Comparison of ENCODE assay signal across 14 cellular contexts in genomic region chr12:75483411-75483810, GRCh38. TPM values are rescaled to one million over a fixed set of nuclear protein-coding genes. Genes with fewer than 3 reads are reported as not detected.
DNase-seq lines count a peak whose midpoint lies in the region; ATAC-seq and TF ChIP-seq lines count a peak whose summit lies in the region.
"Had no signal": no experiment of that assay in that cellular context is flagged by ENCODE, and none has a peak within 500 bp of the region (broad histone marks: within the 10 kb centered on the region; RNA-seq: fewer than 3 reads in every experiment).

No MANE protein-coding gene starts in this region.

- H3K9me3 Mint-ChIP-seq in stimulated activated naive CD8-positive, alpha-beta T cell treated with anti-CD3 and anti-CD28 coated beads, Interleukin-15, Interleukin-2, amounts not matched to agents 100 ng/mL and 50 ng/mL, for 24 hours: no peaks in the 10 kb centered on the region
- H3K9me3 Mint-ChIP-seq in stimulated activated naive CD8-positive, alpha-beta T cell treated with anti-CD3 and anti-CD28 coated beads, Interleukin-15, amount 100 ng/mL, for 72 hours: no peaks in the 10 kb centered on the region
- H3K9me3 Mint-ChIP-seq in activated naive CD8-positive, alpha-beta T cell treated with anti-CD3 and anti-CD28 coated beads, Interleukin-2, amount 50 U/mL, for 24 hours: no peaks in the 10 kb centered on the region
- H3K9me3 Mint-ChIP-seq in mesothelial cell of epicardium: no peaks in the 10 kb centered on the region

- peak overlapping the region; percentile 96 for H3K4me3 Mint-ChIP-seq in stimulated activated naive CD8-positive, alpha-beta T cell treated with anti-CD3 and anti-CD28 coated beads, Interleukin-15, Interleukin-2, amounts not matched to agents 100 ng/mL and 50 ng/mL, for 24 hours
- H3K4me3 Mint-ChIP-seq in stimulated activated naive CD8-positive, alpha-beta T cell treated with anti-CD3 and anti-CD28 coated beads, Interleukin-15, amount 100 ng/mL, for 72 hours: peak overlapping the region in 1 of 2 donors; percentile 36
- H3K4me3 Mint-ChIP-seq in activated naive CD8-positive, alpha-beta T cell treated with anti-CD3 and anti-CD28 coated beads, Interleukin-2, amount 50 U/mL, for 24 hours: peak overlapping the region; percentile 92
- peak overlapping the region; percentile 3 for H3K4me3 Mint-ChIP-seq in mesothelial cell of epicardium

- H3K27ac Mint-ChIP-seq in stimulated activated naive CD8-positive, alpha-beta T cell treated with anti-CD3 and anti-CD28 coated beads, Interleukin-15, Interleukin-2, amounts not matched to agents 100 ng/mL and 50 ng/mL, for 24 hours: peak overlapping the region; percentile 37
- H3K27ac Mint-ChIP-seq in stimulated activated naive CD8-positive, alpha-beta T cell treated with anti-CD3 and anti-CD28 coated beads, Interleukin-15, amount 100 ng/mL, for 72 hours: peak overlapping the region in 1 of 2 donors; percentile 13
- peak overlapping the region; percentile 4 for H3K27ac Mint-ChIP-seq in activated naive CD8-positive, alpha-beta T cell treated with anti-CD3 and anti-CD28 coated beads, Interleukin-2, amount 50 U/mL, for 24 hours
- H3K27ac Mint-ChIP-seq in mesothelial cell of epicardium: no peak overlapping the region

- ATAC-seq in stimulated activated naive CD8-positive, alpha-beta T cell treated with anti-CD3 and anti-CD28 coated beads, Interleukin-15, amount 100 ng/mL, for 72 hours: no peak
- ATAC-seq in activated naive CD8-positive, alpha-beta T cell treated with anti-CD3 and anti-CD28 coated beads, Interleukin-2, amount 50 U/mL, for 24 hours: no peak
- ATAC-seq in HG03565 (IDR thresholded peaks at IDR 0.05; ENCODE audit: unreplicated experiment) (no peak), GM21576 (IDR thresholded peaks at IDR 0.05; ENCODE audit: unreplicated experiment) (no peak)

- TF ChIP-seq CTCF in mesothelial cell of epicardium (IDR thresholded peaks at IDR 0.05; ENCODE audit: unreplicated experiment): no peak

- H3K4me1 Mint-ChIP-seq in stimulated activated naive CD8-positive, alpha-beta T cell treated with anti-CD3 and anti-CD28 coated beads, Interleukin-15, Interleukin-2, amounts not matched to agents 100 ng/mL and 50 ng/mL, for 24 hours (ENCODE audit: low read depth): peaks cover 77% of the 10 kb centered on the region
- peaks cover 60% of the 10 kb centered on the region for H3K4me1 Mint-ChIP-seq in stimulated activated naive CD8-positive, alpha-beta T cell treated with anti-CD3 and anti-CD28 coated beads, Interleukin-15, amount 100 ng/mL, for 72 hours
- peaks cover 83% of the 10 kb centered on the region for H3K4me1 Mint-ChIP-seq in activated naive CD8-positive, alpha-beta T cell treated with anti-CD3 and anti-CD28 coated beads, Interleukin-2, amount 50 U/mL, for 24 hours
- H3K4me1 Mint-ChIP-seq in mesothelial cell of epicardium: peaks cover 32% of the 10 kb centered on the region

- DNase-seq in stimulated activated naive CD8-positive, alpha-beta T cell treated with anti-CD3 and anti-CD28 coated beads, Interleukin-15, amount 100 ng/mL, for 72 hours: no peak
- no peak for DNase-seq in activated naive CD8-positive, alpha-beta T cell treated with anti-CD3 and anti-CD28 coated beads, Interleukin-2, amount 50 U/mL, for 24 hours
- DNase-seq in mesothelial cell of epicardium (ENCODE audit: low spot score in 2 of 2, unreplicated experiment in 2 of 2): no peak
- DNase-seq in HT-29 (ENCODE audit: low spot score): no peak
- no peak for DNase-seq in activated naive CD4-positive, alpha-beta T cell (lab: John Stamatoyannopoulos, UW)
- DNase-seq: colonic mucosa, DMS 273 treated with DMSO at 0.1 percent for 48 hours, H7, NCI-H2107, ovary, SJCRH30 had no signal

- H3K36me3 Mint-ChIP-seq in stimulated activated naive CD8-positive, alpha-beta T cell treated with anti-CD3 and anti-CD28 coated beads, Interleukin-15, Interleukin-2, amounts not matched to agents 100 ng/mL and 50 ng/mL, for 24 hours (ENCODE audit: low read depth): peaks cover 23% of the 10 kb centered on the region
- peaks cover 6% of the 10 kb centered on the region for H3K36me3 Mint-ChIP-seq in activated naive CD8-positive, alpha-beta T cell treated with anti-CD3 and anti-CD28 coated beads, Interleukin-2, amount 50 U/mL, for 24 hours (ENCODE audit: low read depth)
- H3K36me3 Mint-ChIP-seq in mesothelial cell of epicardium: no peaks in the 10 kb centered on the region

- H3K27me3 Mint-ChIP-seq in stimulated activated naive CD8-positive, alpha-beta T cell treated with anti-CD3 and anti-CD28 coated beads, Interleukin-15, Interleukin-2, amounts not matched to agents 100 ng/mL and 50 ng/mL, for 24 hours: no peaks in the 10 kb centered on the region
- no peaks in the 10 kb centered on the region for H3K27me3 Mint-ChIP-seq in stimulated activated naive CD8-positive, alpha-beta T cell treated with anti-CD3 and anti-CD28 coated beads, Interleukin-15, amount 100 ng/mL, for 72 hours
- no peaks in the 10 kb centered on the region for H3K27me3 Mint-ChIP-seq in activated naive CD8-positive, alpha-beta T cell treated with anti-CD3 and anti-CD28 coated beads, Interleukin-2, amount 50 U/mL, for 24 hours
- H3K27me3 Mint-ChIP-seq in mesothelial cell of epicardium (ENCODE audit: low read depth): no peaks in the 10 kb centered on the region

RNA-seq across cellular contexts. Expression of gene GLIPR1, which starts 2.9 kb away (rescaled TPM):
- 25.3 to 30.5 TPM (median 25.8 TPM) in 3 replicates for total RNA-seq in mesothelial cell of epicardium
- total RNA-seq in HT-29 (2014; rRNA removed; shearing (Covaris generic)): 0.52 and 1.2 TPM in 2 replicates

RNA-seq across cellular contexts. Expression of gene KRR1, which starts 28.0 kb away (rescaled TPM):
- total RNA-seq in mesothelial cell of epicardium: 63.9 to 66.6 TPM (median 65.7 TPM) in 3 replicates
- 12.1 and 14.6 TPM in 2 replicates for total RNA-seq in HT-29 (2014; rRNA removed; shearing (Covaris generic))

Comparison
In these comparisons a context has a peak if more than half of its experiments do, and no peak if none do; other contexts are left out.
1. RNA of gene GLIPR1, which starts 2.9 kb away (total RNA-seq): 25.3 to 30.5 TPM in mesothelial cell of epicardium; 0.52 to 1.2 TPM in HT-29; every median in the first group is over 10 times any median in the second.